ENCODE assay signal across 1 cellular context in the genomic region with DNA sequence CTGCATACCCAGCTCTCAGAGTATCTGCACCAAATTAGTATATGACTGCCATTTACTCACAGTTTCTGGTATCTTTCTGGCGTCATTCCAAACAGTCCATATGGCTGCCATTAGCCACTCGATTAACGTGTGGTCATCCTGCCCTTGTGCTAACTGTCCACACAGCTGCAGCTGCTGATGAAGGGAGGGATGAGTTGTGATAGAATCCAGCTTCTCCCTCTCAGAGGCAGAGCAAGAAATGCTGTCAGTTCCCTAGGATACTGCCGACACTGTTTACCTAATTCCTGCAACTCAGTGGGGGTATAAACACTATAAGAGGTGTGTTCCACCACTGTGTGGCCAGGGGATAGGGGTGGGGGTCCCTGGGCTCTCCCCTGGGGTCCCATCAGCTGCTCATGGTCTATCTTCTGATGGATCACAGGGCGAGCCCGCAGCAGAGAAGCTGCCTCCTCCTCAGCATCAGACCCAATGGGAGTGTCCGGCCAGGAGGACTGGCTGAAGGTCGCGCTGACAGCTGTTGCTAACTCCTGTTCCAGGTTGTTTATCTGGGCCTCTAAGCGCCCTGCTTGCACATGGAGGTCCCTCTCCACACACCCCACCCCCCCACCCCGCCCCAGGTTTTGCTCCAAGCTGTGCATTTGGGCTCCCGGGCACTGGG.
TF ChIP-seq lines count a peak whose summit lies in the region.

No MANE protein-coding gene starts in this region.

TF ChIP-seq in K562, 482 proteins besides CTCF, POLR2A, EP300 and RAD21 (continued from another document and continues in another):
- TF ChIP-seq JUN (IDR thresholded peaks at IDR 0.05; ENCODE audit: borderline replicate concordance, low read depth, low read length) (peak; percentile 13; the same call in 1 of the 2 replicates), JUN (CRISPR knock-in tag; IDR thresholded peaks at IDR 0.05; ENCODE audit: borderline replicate concordance) (no peak), NFIC (IDR thresholded peaks at IDR 0.05) (peak; percentile 97), MEIS2 (IDR thresholded peaks at IDR 0.05; ENCODE audit: partially characterized antibody) (peak; percentile 29), RHOXF2B (CRISPR knock-in tag; conservative IDR thresholded peaks at IDR 0.05) (no peak), SPI1 (IDR thresholded peaks at IDR 0.05; ENCODE audit: borderline replicate concordance, low read depth, low read length) (no peak), TCF3 (CRISPR knock-in tag; IDR thresholded peaks at IDR 0.05) (peak; percentile 84), SMARCA4 (IDR thresholded peaks at IDR 0.05) (peak; percentile 42; the same call in 1 of the 2 replicates), SAFB (IDR thresholded peaks at IDR 0.05; ENCODE audit: borderline replicate concordance, low read depth, low read length) (no peak), GABPB1 (CRISPR knock-in tag; IDR thresholded peaks at IDR 0.05) (0 out of 2 replicates have a peak, but pooled peaks have one; percentile 18), SMARCE1 (IDR thresholded peaks at IDR 0.05) (no peak), ARID2 (IDR thresholded peaks at IDR 0.05) (no peak), YY1 (IDR thresholded peaks at IDR 0.05; ENCODE audit: borderline replicate concordance in 1 of 3, control insufficient read depth in 1 of 3, extremely low read depth in 1 of 3, insufficient read depth in 3 of 3, insufficient read length in 1 of 3, insufficient replicate concordance in 2 of 3, low read depth in 1 of 3, low read length in 2 of 3) (peak in 2 of 3 experiments; percentile 18 to 71), ZNF639 (CRISPR knock-in tag; conservative IDR thresholded peaks at IDR 0.05 in 1 of 2, IDR thresholded peaks at IDR 0.05 in 1 of 2) (0 out of 4 replicates have a peak, but pooled peaks of 1 of the 2 experiments have one; percentile 42), NFATC3 (IDR thresholded peaks at IDR 0.05) (no peak), BRF1 (IDR thresholded peaks at IDR 0.05; ENCODE audit: borderline replicate concordance, extremely low read depth, insufficient read length) (no peak), KLF16 (IDR thresholded peaks at IDR 0.05) (peak; percentile 49), TFAP4 (CRISPR knock-in tag; IDR thresholded peaks at IDR 0.05; ENCODE audit: borderline replicate concordance) (peak; percentile 86), MAZ (CRISPR knock-in tag; conservative IDR thresholded peaks at IDR 0.05 in 1 of 2, IDR thresholded peaks at IDR 0.05 in 1 of 2) (no peak; a peak in 1 of 4 replicates), ARID1B (IDR thresholded peaks at IDR 0.05) (peak; percentile 69), SMC3 (conservative IDR thresholded peaks at IDR 0.05; ENCODE audit: insufficient read depth, low read depth, low read length) (no peak), ID3 (CRISPR knock-in tag; IDR thresholded peaks at IDR 0.05) (no peak), ID3 (tag; IDR thresholded peaks at IDR 0.05) (peak; percentile 27; the same call in 1 of the 2 replicates), JUND (IDR thresholded peaks at IDR 0.05; ENCODE audit: borderline replicate concordance, low read depth, low read length) (no peak), JUND (tag; IDR thresholded peaks at IDR 0.05; ENCODE audit: borderline replicate concordance, low read depth, low read length) (0 out of 3 replicates have a peak, but pooled peaks have one; percentile 24), FOXJ2 (tag; IDR thresholded peaks at IDR 0.05) (no peak), MECOM (CRISPR knock-in tag; IDR thresholded peaks at IDR 0.05) (peak; percentile 85; the same call in 1 of the 2 replicates), NR2C2 (CRISPR knock-in tag; IDR thresholded peaks at IDR 0.05) (0 out of 2 replicates have a peak, but pooled peaks have one; percentile 62), NR2C2 (tag; IDR thresholded peaks at IDR 0.05) (no peak), MTA1 (IDR thresholded peaks at IDR 0.05; ENCODE audit: borderline replicate concordance) (0 out of 2 replicates have a peak, but pooled peaks have one; percentile 33), RFX1 (IDR thresholded peaks at IDR 0.05) (peak; percentile 60), ZNF764 (CRISPR knock-in tag; IDR thresholded peaks at IDR 0.05; ENCODE audit: low read depth) (0 out of 2 replicates have a peak, but pooled peaks have one; percentile 39), SOX6 (IDR thresholded peaks at IDR 0.05) (peak; percentile 27; the same call in 1 of the 2 replicates), NCOA6 (IDR thresholded peaks at IDR 0.05) (no peak), DACH1 (IDR thresholded peaks at IDR 0.05; ENCODE audit: partially characterized antibody) (peak; percentile 81), RBBP5 (IDR thresholded peaks at IDR 0.05; ENCODE audit: borderline replicate concordance, insufficient read depth, low read length, poor library complexity, severe bottlenecking) (peak; percentile 17), DPF2 (IDR thresholded peaks at IDR 0.05) (peak; percentile 15), NCOR1 (IDR thresholded peaks at IDR 0.05) (peak; percentile 47; the same call in 1 of the 2 replicates), NCOA1 (IDR thresholded peaks at IDR 0.05; ENCODE audit: low read depth) (peak; percentile 26; the same call in 1 of the 2 replicates), SAFB2 (IDR thresholded peaks at IDR 0.05; ENCODE audit: borderline replicate concordance, low read depth, low read length, severe bottlenecking) (no peak), TEAD4 (IDR thresholded peaks at IDR 0.05; ENCODE audit: low read length) (peak; percentile 84), TEAD4 (CRISPR knock-in tag; IDR thresholded peaks at IDR 0.05; ENCODE audit: borderline replicate concordance) (no peak), HDAC1 (IDR thresholded peaks at IDR 0.05) (peak in 1 of 2 experiments; percentile 58; a peak in 1 of 4 replicates), FOXM1 (IDR thresholded peaks at IDR 0.05; ENCODE audit: low read depth) (no peak), FOXM1 (CRISPR knock-in tag; IDR thresholded peaks at IDR 0.05; ENCODE audit: low read depth) (no peak), CBFA2T2 (conservative IDR thresholded peaks at IDR 0.05) (peak; percentile 80), ZC3H8 (IDR thresholded peaks at IDR 0.05) (no peak), HDAC8 (tag; IDR thresholded peaks at IDR 0.05) (no peak), ZNF124 (CRISPR knock-in tag; IDR thresholded peaks at IDR 0.05) (no peak), SAP30 (IDR thresholded peaks at IDR 0.05; ENCODE audit: borderline replicate concordance, insufficient read depth, low read depth, low read length, poor library complexity, severe bottlenecking) (no peak), ZNF589 (CRISPR knock-in tag; IDR thresholded peaks at IDR 0.05; ENCODE audit: low read depth) (0 out of 2 replicates have a peak, but pooled peaks have one; percentile 14), CXXC5 (CRISPR knock-in tag; IDR thresholded peaks at IDR 0.05) (peak; percentile 48; the same call in 1 of the 2 replicates)
- TF ChIP-seq, protein P1, sequence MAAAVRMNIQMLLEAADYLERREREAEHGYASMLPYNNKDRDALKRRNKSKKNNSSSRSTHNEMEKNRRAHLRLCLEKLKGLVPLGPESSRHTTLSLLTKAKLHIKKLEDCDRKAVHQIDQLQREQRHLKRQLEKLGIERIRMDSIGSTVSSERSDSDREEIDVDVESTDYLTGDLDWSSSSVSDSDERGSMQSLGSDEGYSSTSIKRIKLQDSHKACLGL (CRISPR knock-in tag; IDR thresholded peaks at IDR 0.05; ENCODE audit: borderline replicate concordance, poor library complexity, severe bottlenecking), result no peak
- TF ChIP-seq, protein P2, sequence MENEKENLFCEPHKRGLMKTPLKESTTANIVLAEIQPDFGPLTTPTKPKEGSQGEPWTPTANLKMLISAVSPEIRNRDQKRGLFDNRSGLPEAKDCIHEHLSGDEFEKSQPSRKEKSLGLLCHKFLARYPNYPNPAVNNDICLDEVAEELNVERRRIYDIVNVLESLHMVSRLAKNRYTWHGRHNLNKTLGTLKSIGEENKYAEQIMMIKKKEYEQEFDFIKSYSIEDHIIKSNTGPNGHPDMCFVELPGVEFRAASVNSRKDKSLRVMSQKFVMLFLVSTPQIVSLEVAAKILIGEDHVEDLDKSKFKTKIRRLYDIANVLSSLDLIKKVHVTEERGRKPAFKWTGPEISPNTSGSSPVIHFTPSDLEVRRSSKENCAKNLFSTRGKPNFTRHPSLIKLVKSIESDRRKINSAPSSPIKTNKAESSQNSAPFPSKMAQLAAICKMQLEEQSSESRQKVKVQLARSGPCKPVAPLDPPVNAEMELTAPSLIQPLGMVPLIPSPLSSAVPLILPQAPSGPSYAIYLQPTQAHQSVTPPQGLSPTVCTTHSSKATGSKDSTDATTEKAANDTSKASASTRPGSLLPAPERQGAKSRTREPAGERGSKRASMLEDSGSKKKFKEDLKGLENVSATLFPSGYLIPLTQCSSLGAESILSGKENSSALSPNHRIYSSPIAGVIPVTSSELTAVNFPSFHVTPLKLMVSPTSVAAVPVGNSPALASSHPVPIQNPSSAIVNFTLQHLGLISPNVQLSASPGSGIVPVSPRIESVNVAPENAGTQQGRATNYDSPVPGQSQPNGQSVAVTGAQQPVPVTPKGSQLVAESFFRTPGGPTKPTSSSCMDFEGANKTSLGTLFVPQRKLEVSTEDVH (IDR thresholded peaks at IDR 0.05; ENCODE audit: low read depth, partially characterized antibody), result no peak
- TF ChIP-seq, protein P3, sequence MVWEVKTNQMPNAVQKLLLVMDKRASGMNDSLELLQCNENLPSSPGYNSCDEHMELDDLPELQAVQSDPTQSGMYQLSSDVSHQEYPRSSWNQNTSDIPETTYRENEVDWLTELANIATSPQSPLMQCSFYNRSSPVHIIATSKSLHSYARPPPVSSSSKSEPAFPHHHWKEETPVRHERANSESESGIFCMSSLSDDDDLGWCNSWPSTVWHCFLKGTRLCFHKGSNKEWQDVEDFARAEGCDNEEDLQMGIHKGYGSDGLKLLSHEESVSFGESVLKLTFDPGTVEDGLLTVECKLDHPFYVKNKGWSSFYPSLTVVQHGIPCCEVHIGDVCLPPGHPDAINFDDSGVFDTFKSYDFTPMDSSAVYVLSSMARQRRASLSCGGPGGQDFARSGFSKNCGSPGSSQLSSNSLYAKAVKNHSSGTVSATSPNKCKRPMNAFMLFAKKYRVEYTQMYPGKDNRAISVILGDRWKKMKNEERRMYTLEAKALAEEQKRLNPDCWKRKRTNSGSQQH (CRISPR knock-in tag; IDR thresholded peaks at IDR 0.05), result no peak
- TF ChIP-seq, protein P4, sequence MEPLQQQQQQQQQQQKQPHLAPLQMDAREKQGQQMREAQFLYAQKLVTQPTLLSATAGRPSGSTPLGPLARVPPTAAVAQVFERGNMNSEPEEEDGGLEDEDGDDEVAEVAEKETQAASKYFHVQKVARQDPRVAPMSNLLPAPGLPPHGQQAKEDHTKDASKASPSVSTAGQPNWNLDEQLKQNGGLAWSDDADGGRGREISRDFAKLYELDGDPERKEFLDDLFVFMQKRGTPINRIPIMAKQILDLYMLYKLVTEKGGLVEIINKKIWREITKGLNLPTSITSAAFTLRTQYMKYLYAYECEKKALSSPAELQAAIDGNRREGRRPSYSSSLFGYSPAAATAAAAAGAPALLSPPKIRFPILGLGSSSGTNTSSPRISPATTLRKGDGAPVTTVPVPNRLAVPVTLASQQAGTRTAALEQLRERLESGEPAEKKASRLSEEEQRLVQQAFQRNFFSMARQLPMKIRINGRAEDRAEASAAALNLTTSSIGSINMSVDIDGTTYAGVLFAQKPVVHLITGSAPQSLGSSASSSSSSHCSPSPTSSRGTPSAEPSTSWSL (CRISPR knock-in tag; IDR thresholded peaks at IDR 0.05; ENCODE audit: borderline replicate concordance), result no peak
- TF ChIP-seq, protein P5, sequence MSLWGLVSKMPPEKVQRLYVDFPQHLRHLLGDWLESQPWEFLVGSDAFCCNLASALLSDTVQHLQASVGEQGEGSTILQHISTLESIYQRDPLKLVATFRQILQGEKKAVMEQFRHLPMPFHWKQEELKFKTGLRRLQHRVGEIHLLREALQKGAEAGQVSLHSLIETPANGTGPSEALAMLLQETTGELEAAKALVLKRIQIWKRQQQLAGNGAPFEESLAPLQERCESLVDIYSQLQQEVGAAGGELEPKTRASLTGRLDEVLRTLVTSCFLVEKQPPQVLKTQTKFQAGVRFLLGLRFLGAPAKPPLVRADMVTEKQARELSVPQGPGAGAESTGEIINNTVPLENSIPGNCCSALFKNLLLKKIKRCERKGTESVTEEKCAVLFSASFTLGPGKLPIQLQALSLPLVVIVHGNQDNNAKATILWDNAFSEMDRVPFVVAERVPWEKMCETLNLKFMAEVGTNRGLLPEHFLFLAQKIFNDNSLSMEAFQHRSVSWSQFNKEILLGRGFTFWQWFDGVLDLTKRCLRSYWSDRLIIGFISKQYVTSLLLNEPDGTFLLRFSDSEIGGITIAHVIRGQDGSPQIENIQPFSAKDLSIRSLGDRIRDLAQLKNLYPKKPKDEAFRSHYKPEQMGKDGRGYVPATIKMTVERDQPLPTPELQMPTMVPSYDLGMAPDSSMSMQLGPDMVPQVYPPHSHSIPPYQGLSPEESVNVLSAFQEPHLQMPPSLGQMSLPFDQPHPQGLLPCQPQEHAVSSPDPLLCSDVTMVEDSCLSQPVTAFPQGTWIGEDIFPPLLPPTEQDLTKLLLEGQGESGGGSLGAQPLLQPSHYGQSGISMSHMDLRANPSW (CRISPR knock-in tag; IDR thresholded peaks at IDR 0.05), result no peak
